ENCODE assay signal across 14 cellular contexts in genomic region chr10:11404931-11405330, GRCh38.
DNase-seq lines count a peak whose midpoint lies in the region; ATAC-seq and TF ChIP-seq lines count a peak whose summit lies in the region.
"Had no signal": no experiment of that assay in that cellular context is flagged by ENCODE, and none has a peak within 500 bp of the region (broad histone marks: within the 10 kb centered on the region; RNA-seq: fewer than 3 reads in every experiment).

No MANE protein-coding gene starts in this region.

- no peak for ATAC-seq in CD8-positive, alpha-beta T cell

- H3K4me1 ChIP-seq in CD8-positive, alpha-beta T cell (ENCODE audit: insufficient read depth, low read length): peaks cover 55% of the 10 kb centered on the region
- H3K4me1 ChIP-seq: sigmoid colon had no signal

- no peak overlapping the region for H3K27ac ChIP-seq in CD8-positive, alpha-beta T cell (ENCODE audit: low read depth, low read length)
- H3K27ac ChIP-seq: sigmoid colon had no signal

- H3K4me1 Mint-ChIP-seq in T-helper 1 cell treated with Interleukin-12 subunit alpha and Interleukin-12 subunit beta and Interleukin-4 antibody, amounts not matched to agents 30 μg/mL and 1 μg/mL, for 36 hours (ENCODE audit: low read depth): peaks cover 40% of the 10 kb centered on the region
- H3K4me1 Mint-ChIP-seq in CD8-positive, alpha-beta T cell (ENCODE audit: low read depth): peaks cover 76% of the 10 kb centered on the region
- H3K4me1 Mint-ChIP-seq in activated T-cell treated with anti-CD3 and anti-CD28 coated beads, Interleukin-2, amount 50 U/mL, for 24 hours (ENCODE audit: low read depth): peaks cover 66% of the 10 kb centered on the region
- H3K4me1 Mint-ChIP-seq: mesothelial cell of epicardium had no signal

- no peak for TF ChIP-seq CTCF in CD8-positive, alpha-beta T cell (IDR thresholded peaks at IDR 0.05)

- no peak overlapping the region for H3K4me3 ChIP-seq in CD8-positive, alpha-beta T cell (ENCODE audit: low read depth, low read length)
- H3K4me3 ChIP-seq: sigmoid colon had no signal

- intact Hi-C loops in CD8-positive, alpha-beta T cell (cut with DNase I, micrococcal nuclease): loop anchor here in 1 of 2 experiments (5.0 kb wide), 1 partner anchor 73 kb away; no protein-coding TSS in a partner anchor

- no peak overlapping the region for H3K4me3 Mint-ChIP-seq in T-helper 1 cell treated with Interleukin-12 subunit alpha and Interleukin-12 subunit beta and Interleukin-4 antibody, amounts not matched to agents 30 μg/mL and 1 μg/mL, for 36 hours
- H3K4me3 Mint-ChIP-seq in CD8-positive, alpha-beta T cell: no peak overlapping the region
- no peak overlapping the region for H3K4me3 Mint-ChIP-seq in activated T-cell treated with anti-CD3 and anti-CD28 coated beads, Interleukin-2, amount 50 U/mL, for 24 hours
- H3K4me3 Mint-ChIP-seq: mesothelial cell of epicardium had no signal

- peaks cover under 1% of the 10 kb centered on the region for H3K27me3 Mint-ChIP-seq in T-helper 1 cell treated with Interleukin-12 subunit alpha and Interleukin-12 subunit beta and Interleukin-4 antibody, amounts not matched to agents 30 μg/mL and 1 μg/mL, for 36 hours (ENCODE audit: low read depth)
- no peaks in the 10 kb centered on the region for H3K27me3 Mint-ChIP-seq in CD8-positive, alpha-beta T cell (ENCODE audit: low read depth)
- no peaks in the 10 kb centered on the region for H3K27me3 Mint-ChIP-seq in activated T-cell treated with anti-CD3 and anti-CD28 coated beads, Interleukin-2, amount 50 U/mL, for 24 hours

- peak overlapping the region; percentile 9 for H3K27ac Mint-ChIP-seq in T-helper 1 cell treated with Interleukin-12 subunit alpha and Interleukin-12 subunit beta and Interleukin-4 antibody, amounts not matched to agents 30 μg/mL and 1 μg/mL, for 36 hours
- peak overlapping the region; percentile 68 for H3K27ac Mint-ChIP-seq in CD8-positive, alpha-beta T cell
- no peak overlapping the region for H3K27ac Mint-ChIP-seq in activated T-cell treated with anti-CD3 and anti-CD28 coated beads, Interleukin-2, amount 50 U/mL, for 24 hours
- H3K27ac Mint-ChIP-seq: mesothelial cell of epicardium had no signal

- DNase-seq in T-helper 1 cell: no peak
- no peak for DNase-seq in CD8-positive, alpha-beta T cell
- peak; percentile 1 for DNase-seq in NCI-H526 treated with DMSO at 0.1 percent for 48 hours (lab: John Stamatoyannopoulos, UW)
- DNase-seq in myocyte (ENCODE audit: low read depth): peak; percentile 75
- no peak for DNase-seq in activated T-cell treated with anti-CD3 and anti-CD28 coated beads, Interleukin-2, amount 50 U/mL, for 24 hours
- no peak for DNase-seq in NCI-H2227 treated with DMSO at 0.1 percent for 48 hours (lab: John Stamatoyannopoulos, UW)
- no peak for DNase-seq in activated CD4-positive, alpha-beta T cell treated with anti-CD3 and anti-CD28 coated beads for 1 hour
- DNase-seq: activated CD4-positive, alpha-beta T cell treated with anti-CD3 and anti-CD28 coated beads for 4 hours; activated T-cell treated with anti-CD3 and anti-CD28 coated beads, Interleukin-2, amount 50 U/mL, for 1 hour; sigmoid colon; stimulated activated CD4-positive, alpha-beta T cell treated with anti-CD3 and anti-CD28 coated beads, Interleukin-2, amount 100 ng/mL, for 24 hours; T-helper 9 cell had no signal

- H3K36me3 ChIP-seq in CD8-positive, alpha-beta T cell (ENCODE audit: insufficient read depth, low read length): no peaks in the 10 kb centered on the region
- H3K36me3 ChIP-seq: sigmoid colon had no signal

- H3K27me3 ChIP-seq in CD8-positive, alpha-beta T cell (ENCODE audit: insufficient read depth, low read length): no peaks in the 10 kb centered on the region
- H3K27me3 ChIP-seq: sigmoid colon had no signal

- POLR2A ChIA-PET in CD8-positive, alpha-beta T cell (lab: Charles Lee): no interaction called here

- CTCF ChIA-PET in CD8-positive, alpha-beta T cell (lab: Charles Lee): interaction anchor here (0.5 kb wide), 1 partner anchor 1101 kb away, joined by 3 read pairs; no protein-coding TSS in a partner anchor

- H3K36me3 Mint-ChIP-seq in T-helper 1 cell treated with Interleukin-12 subunit alpha and Interleukin-12 subunit beta and Interleukin-4 antibody, amounts not matched to agents 30 μg/mL and 1 μg/mL, for 36 hours (ENCODE audit: low read depth): peaks cover 23% of the 10 kb centered on the region
- no peaks in the 10 kb centered on the region for H3K36me3 Mint-ChIP-seq in CD8-positive, alpha-beta T cell
- no peaks in the 10 kb centered on the region for H3K36me3 Mint-ChIP-seq in activated T-cell treated with anti-CD3 and anti-CD28 coated beads, Interleukin-2, amount 50 U/mL, for 24 hours (ENCODE audit: low read depth)
- H3K36me3 Mint-ChIP-seq: mesothelial cell of epicardium had no signal

- peaks cover 24% of the 10 kb centered on the region for H3K9me3 Mint-ChIP-seq in T-helper 1 cell treated with Interleukin-12 subunit alpha and Interleukin-12 subunit beta and Interleukin-4 antibody, amounts not matched to agents 30 μg/mL and 1 μg/mL, for 36 hours
- H3K9me3 Mint-ChIP-seq in CD8-positive, alpha-beta T cell: peaks cover 10% of the 10 kb centered on the region
- peaks cover 2% of the 10 kb centered on the region for H3K9me3 Mint-ChIP-seq in activated T-cell treated with anti-CD3 and anti-CD28 coated beads, Interleukin-2, amount 50 U/mL, for 24 hours

- H3K9me3 ChIP-seq in CD8-positive, alpha-beta T cell (ENCODE audit: low read length): no peaks in the 10 kb centered on the region
- H3K9me3 ChIP-seq: sigmoid colon had no signal

Comparison
In these comparisons a context has a peak if more than half of its experiments do, and no peak if none do; other contexts are left out.
1. DNase-seq: peak in NCI-H526 treated with DMSO at 0.1 percent for 48 hours (single experiment) and myocyte (single experiment); none in T-helper 1 cell (0 of 5), CD8-positive, alpha-beta T cell (0 of 7), activated T-cell treated with anti-CD3 and anti-CD28 coated beads, Interleukin-2, amount 50 U/mL, for 24 hours (single experiment), NCI-H2227 treated with DMSO at 0.1 percent for 48 hours (single experiment) and activated CD4-positive, alpha-beta T cell treated with anti-CD3 and anti-CD28 coated beads for 1 hour (single experiment).